In genomic region chr5:113194125-113194524, GRCh38 we compare ENCODE assay signal across 1 cellular context.
TF ChIP-seq lines count a peak whose summit lies in the region.

No MANE protein-coding gene starts in this region.

TF ChIP-seq in SK-N-SH, 30 proteins besides CTCF, POLR2A, EP300 and RAD21 (continued from another document):
- TF ChIP-seq NFIC (IDR thresholded peaks at IDR 0.05; ENCODE audit: borderline replicate concordance) = no peak
- TF ChIP-seq USF2 (IDR thresholded peaks at IDR 0.05; ENCODE audit: borderline replicate concordance, low read depth, low read length) = no peak
- TF ChIP-seq GABPA (IDR thresholded peaks at IDR 0.05; ENCODE audit: low read depth) = no peak
- no peak for TF ChIP-seq USF1 (IDR thresholded peaks at IDR 0.05; ENCODE audit: borderline replicate concordance, low read depth)
- TF ChIP-seq ELF1 (IDR thresholded peaks at IDR 0.05) = no peak
